10 cellular contexts compared by ENCODE assay signal in genomic region chr2:96907405-96908041, GRCh38. TPM values are rescaled to one million over a fixed set of nuclear protein-coding genes. Genes with fewer than 3 reads are reported as not detected.
DNase-seq lines count a peak whose midpoint lies in the region; ATAC-seq and TF ChIP-seq lines count a peak whose summit lies in the region.
"Had no signal": no experiment of that assay in that cellular context is flagged by ENCODE, and none has a peak within 500 bp of the region (broad histone marks: within the 10 kb centered on the region; RNA-seq: fewer than 3 reads in every experiment).

No MANE protein-coding gene starts in this region.

- no peaks in the 10 kb centered on the region for H3K9me3 Mint-ChIP-seq in activated T-helper 17 cell treated with anti-CD3 and anti-CD28 coated beads, Interleukin-2, amount 50 U/mL, for 72 hours

- H3K4me3 Mint-ChIP-seq in activated T-helper 17 cell treated with anti-CD3 and anti-CD28 coated beads, Interleukin-2, amount 50 U/mL, for 72 hours, result no peak overlapping the region

- H2AFZ ChIP-seq in parathyroid adenoma, result peak overlapping the region; percentile 45

- H3K27me3 ChIP-seq in left ventricle myocardium inferior (ENCODE audit: low read depth) (no peaks in the 10 kb centered on the region), parathyroid adenoma (ENCODE audit: control insufficient read depth, insufficient read depth, low read length) (no peaks in the 10 kb centered on the region)

- H3K4me1 Mint-ChIP-seq in activated T-helper 17 cell treated with anti-CD3 and anti-CD28 coated beads, Interleukin-2, amount 50 U/mL, for 72 hours, result peaks cover 9% of the 10 kb centered on the region

- ATAC-seq in activated T-helper 17 cell treated with anti-CD3 and anti-CD28 coated beads, Interleukin-2, amount 50 U/mL, for 72 hours (replicated peaks), result no peak

- H3K27ac Mint-ChIP-seq in activated T-helper 17 cell treated with anti-CD3 and anti-CD28 coated beads, Interleukin-2, amount 50 U/mL, for 72 hours, result no peak overlapping the region

- TF ChIP-seq CTCF in left ventricle myocardium inferior (IDR thresholded peaks at IDR 0.05; ENCODE audit: borderline replicate concordance) (peak; percentile 22), parathyroid adenoma (IDR thresholded peaks at IDR 0.05) (no peak)

- no peaks in the 10 kb centered on the region for H3K27me3 Mint-ChIP-seq in activated T-helper 17 cell treated with anti-CD3 and anti-CD28 coated beads, Interleukin-2, amount 50 U/mL, for 72 hours

- no peaks in the 10 kb centered on the region for H3K36me3 Mint-ChIP-seq in activated T-helper 17 cell treated with anti-CD3 and anti-CD28 coated beads, Interleukin-2, amount 50 U/mL, for 72 hours (ENCODE audit: low read depth)

- H3K9ac ChIP-seq in parathyroid adenoma, result no peak overlapping the region

- H3K79me2 ChIP-seq in parathyroid adenoma, result no peaks in the 10 kb centered on the region

- H3K36me3 ChIP-seq in left ventricle myocardium inferior (no peaks in the 10 kb centered on the region), parathyroid adenoma (ENCODE audit: control insufficient read depth, insufficient read depth, low read length) (no peaks in the 10 kb centered on the region)

- H3K4me3 ChIP-seq in left ventricle myocardium inferior, result peak overlapping the region; percentile 54
- H3K4me3 ChIP-seq in parathyroid adenoma (ENCODE audit: low read depth, low read length), result no peak overlapping the region
- H3K4me3 ChIP-seq: SK-N-MC had no signal

- H3K27ac ChIP-seq in left ventricle myocardium inferior (replicated peaks) (peak overlapping the region; percentile 93), parathyroid adenoma (peak overlapping the region; percentile 42)
- H3K27ac ChIP-seq: SK-N-MC had no signal

- no peak overlapping the region for H3K4me2 ChIP-seq in parathyroid adenoma (ENCODE audit: low read length)

- H3K9me3 ChIP-seq in left ventricle myocardium inferior (replicated peaks) (no peaks in the 10 kb centered on the region), parathyroid adenoma (ENCODE audit: control insufficient read depth, low read length) (no peaks in the 10 kb centered on the region)

- intact Hi-C loops in left ventricle myocardium inferior (cut with micrococcal nuclease), result loop anchor here (5.0 kb wide), 1 partner anchor 35 kb away; the partner anchor contains the start of gene SEMA4C

- peaks cover 56% of the 10 kb centered on the region for H3K4me1 ChIP-seq in left ventricle myocardium inferior
- no peaks in the 10 kb centered on the region for H3K4me1 ChIP-seq in parathyroid adenoma

- DNase-seq in C1 segment of cervical spinal cord (lab: John Stamatoyannopoulos, UW), result peak in 13 of 14 donors; percentile 16 to 94 (median 67)
- DNase-seq in amygdala (lab: John Stamatoyannopoulos, UW), result peak in 40 of 56 donors; percentile 24 to 88 (median 66)
- DNase-seq in left ventricle myocardium inferior, result peak; percentile 87
- DNase-seq in activated effector memory CD4-positive, alpha-beta T cell treated with Interleukin-2 at 50 U/mL for 16 hours, result no peak
- DNase-seq in NCI-H524 (lab: John Stamatoyannopoulos, UW), result no peak
- DNase-seq in CD1c-positive myeloid dendritic cell (ENCODE audit: extremely low spot score), result no peak
- DNase-seq: DND-41 had no signal

RNA-seq across cellular contexts. Expression of gene SEMA4C, which starts 37.6 kb away (rescaled TPM):
- total RNA-seq in left ventricle myocardium inferior, result 16.6 TPM
- total RNA-seq in activated T-helper 17 cell treated with anti-CD3 and anti-CD28 coated beads, Interleukin-2, amount 50 U/mL, for 72 hours, result 1 to 10 TPM; 8.3 to 9.6 TPM

RNA-seq across cellular contexts. Expression of gene ANKRD39, which starts 49.7 kb away (rescaled TPM):
- 14.3 TPM for total RNA-seq in left ventricle myocardium inferior
- 10 to 100 TPM; 25.2 to 52.3 TPM for total RNA-seq in activated T-helper 17 cell treated with anti-CD3 and anti-CD28 coated beads, Interleukin-2, amount 50 U/mL, for 72 hours

Comparison
In these comparisons a context has a peak if more than half of its experiments do, and no peak if none do; other contexts are left out.
1. DNase-seq: peak in C1 segment of cervical spinal cord (13 of 14), amygdala (40 of 56) and left ventricle myocardium inferior (single experiment); none in activated effector memory CD4-positive, alpha-beta T cell treated with Interleukin-2 at 50 U/mL for 16 hours (single experiment), NCI-H524 (0 of 2) and CD1c-positive myeloid dendritic cell (single experiment).